In genomic region chr4:15226203-15226602, GRCh38 we compare ENCODE assay signal across 22 cellular contexts.
A peak's percentile ranks its signal among the peaks of the same experiment; 100 is the strongest.
DNase-seq lines count a peak whose midpoint lies in the region; ATAC-seq lines count a peak whose summit lies in the region.
"Had no signal": no experiment of that assay in that cellular context is flagged by ENCODE, and none has a peak within 500 bp of the region (broad histone marks: within the 10 kb centered on the region; RNA-seq: fewer than 3 reads in every experiment).

No MANE protein-coding gene starts in this region.

- peak overlapping the region; percentile 76 for H3K27ac Mint-ChIP-seq in activated T-cell treated with anti-CD3 and anti-CD28 coated beads, Interleukin-2, amount 50 U/mL, for 72 hours
- H3K27ac Mint-ChIP-seq in activated T-helper 17 cell treated with anti-CD3 and anti-CD28 coated beads, Interleukin-2, amount 50 U/mL, for 72 hours, result no peak overlapping the region
- H3K27ac Mint-ChIP-seq: CD14-positive monocyte; CD4-positive, alpha-beta memory T cell had no signal

- no peaks in the 10 kb centered on the region for H3K9me3 Mint-ChIP-seq in activated T-cell treated with anti-CD3 and anti-CD28 coated beads, Interleukin-2, amount 50 U/mL, for 72 hours
- H3K9me3 Mint-ChIP-seq in activated T-helper 17 cell treated with anti-CD3 and anti-CD28 coated beads, Interleukin-2, amount 50 U/mL, for 72 hours, result no peaks in the 10 kb centered on the region
- H3K9me3 Mint-ChIP-seq: CD14-positive monocyte; CD4-positive, alpha-beta memory T cell; CD8-positive, alpha-beta memory T cell had no signal

- no peak for DNase-seq in activated T-cell treated with anti-CD3 and anti-CD28 coated beads, Interleukin-2, amount 50 U/mL, for 72 hours
- DNase-seq in activated T-cell treated with anti-CD3 and anti-CD28 coated beads, Interleukin-2, amount 50 U/mL, for 48 hours, result no peak
- DNase-seq: 8988T; ACHN; BE2C; C1 segment of cervical spinal cord; CD4-positive, alpha-beta memory T cell; CD4-positive, CD25-positive, alpha-beta regulatory T cell; CD8-positive, alpha-beta memory T cell; COR-L47; DMS 273 treated with DMSO at 0.1 percent for 48 hours; DMS153; DMS53; DMS79; DND-41; EL; GDM1 had no signal

- no peaks in the 10 kb centered on the region for H3K27me3 Mint-ChIP-seq in activated T-cell treated with anti-CD3 and anti-CD28 coated beads, Interleukin-2, amount 50 U/mL, for 72 hours (ENCODE audit: low read depth)
- no peaks in the 10 kb centered on the region for H3K27me3 Mint-ChIP-seq in activated T-helper 17 cell treated with anti-CD3 and anti-CD28 coated beads, Interleukin-2, amount 50 U/mL, for 72 hours
- H3K27me3 Mint-ChIP-seq: CD4-positive, alpha-beta memory T cell had no signal

- ATAC-seq in activated T-cell treated with anti-CD3 and anti-CD28 coated beads, Interleukin-2, amount 50 U/mL, for 72 hours (replicated peaks in 1 of 2), result peak; percentile 49 to 69
- ATAC-seq in activated T-helper 17 cell treated with anti-CD3 and anti-CD28 coated beads, Interleukin-2, amount 50 U/mL, for 72 hours (replicated peaks), result peak; percentile 52
- ATAC-seq in HG03439 (IDR thresholded peaks at IDR 0.05; ENCODE audit: unreplicated experiment) (no peak), HG02938 (IDR thresholded peaks at IDR 0.05; ENCODE audit: unreplicated experiment) (no peak)
- ATAC-seq: GM12878 had no signal

- H3K4me1 Mint-ChIP-seq in activated T-cell treated with anti-CD3 and anti-CD28 coated beads, Interleukin-2, amount 50 U/mL, for 72 hours (ENCODE audit: low read depth), result no peaks in the 10 kb centered on the region
- H3K4me1 Mint-ChIP-seq in activated T-helper 17 cell treated with anti-CD3 and anti-CD28 coated beads, Interleukin-2, amount 50 U/mL, for 72 hours, result no peaks in the 10 kb centered on the region
- H3K4me1 Mint-ChIP-seq: CD14-positive monocyte; CD4-positive, alpha-beta memory T cell; CD4-positive, CD25-positive, alpha-beta regulatory T cell; CD8-positive, alpha-beta memory T cell had no signal

- H3K4me3 Mint-ChIP-seq in activated T-cell treated with anti-CD3 and anti-CD28 coated beads, Interleukin-2, amount 50 U/mL, for 72 hours, result no peak overlapping the region
- H3K4me3 Mint-ChIP-seq in activated T-helper 17 cell treated with anti-CD3 and anti-CD28 coated beads, Interleukin-2, amount 50 U/mL, for 72 hours, result no peak overlapping the region
- H3K4me3 Mint-ChIP-seq: CD14-positive monocyte; CD4-positive, alpha-beta memory T cell; CD4-positive, CD25-positive, alpha-beta regulatory T cell; CD8-positive, alpha-beta memory T cell had no signal

- H3K36me3 Mint-ChIP-seq in activated T-cell treated with anti-CD3 and anti-CD28 coated beads, Interleukin-2, amount 50 U/mL, for 72 hours (ENCODE audit: insufficient read depth in 2 of 2), result no peaks in the 10 kb centered on the region
- no peaks in the 10 kb centered on the region for H3K36me3 Mint-ChIP-seq in activated T-helper 17 cell treated with anti-CD3 and anti-CD28 coated beads, Interleukin-2, amount 50 U/mL, for 72 hours (ENCODE audit: low read depth)
- H3K36me3 Mint-ChIP-seq: CD14-positive monocyte; CD4-positive, alpha-beta memory T cell; CD4-positive, CD25-positive, alpha-beta regulatory T cell; CD8-positive, alpha-beta memory T cell had no signal

Comparison
In these comparisons a context has a peak if more than half of its experiments do, and no peak if none do; other contexts are left out.
1. ATAC-seq: peak in activated T-cell treated with anti-CD3 and anti-CD28 coated beads, Interleukin-2, amount 50 U/mL, for 72 hours (2 of 2) and activated T-helper 17 cell treated with anti-CD3 and anti-CD28 coated beads, Interleukin-2, amount 50 U/mL, for 72 hours (single experiment); none in HG03439 (single experiment) and HG02938 (single experiment).